1 cellular context compared by ENCODE assay signal in the genomic region with DNA sequence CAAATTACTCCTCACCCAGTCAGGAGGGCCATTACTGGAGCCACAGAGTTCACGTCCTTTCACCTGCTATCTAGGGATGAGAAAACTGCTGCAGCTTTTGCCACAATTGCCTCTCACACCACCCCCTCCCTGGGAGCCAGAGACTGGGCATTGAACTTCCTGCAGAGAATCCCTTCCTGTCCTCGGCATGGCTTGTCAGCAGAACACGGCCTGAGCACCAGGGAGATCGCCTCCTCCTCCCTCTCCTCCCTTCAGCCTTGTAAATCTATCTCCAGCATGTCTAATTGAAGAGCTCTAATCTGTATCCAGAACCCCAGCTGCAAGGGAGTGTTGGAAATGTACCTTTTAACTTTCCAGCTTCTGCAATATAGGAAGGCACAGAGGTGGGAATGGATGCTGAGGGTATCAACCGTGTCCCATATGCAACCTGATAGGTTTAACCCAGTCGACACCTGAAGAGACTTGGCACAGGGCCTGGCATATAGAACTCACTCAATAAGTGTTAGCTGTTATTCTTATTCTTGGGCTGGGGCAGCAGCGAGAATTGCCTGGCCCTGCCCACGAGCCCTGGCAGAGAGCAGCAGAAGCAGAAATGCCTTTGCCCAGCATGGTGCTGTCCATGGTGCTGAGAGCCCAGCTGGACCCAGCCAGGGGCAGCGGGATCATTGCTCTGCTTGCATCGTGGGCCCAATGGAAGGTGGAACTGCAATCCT.
TF ChIP-seq lines count a peak whose summit lies in the region.

No MANE protein-coding gene starts in this region.

TF ChIP-seq in HepG2, 621 proteins besides CTCF, POLR2A, EP300 and RAD21 (continued from another document and continues in another):
- TF ChIP-seq, protein P1, sequence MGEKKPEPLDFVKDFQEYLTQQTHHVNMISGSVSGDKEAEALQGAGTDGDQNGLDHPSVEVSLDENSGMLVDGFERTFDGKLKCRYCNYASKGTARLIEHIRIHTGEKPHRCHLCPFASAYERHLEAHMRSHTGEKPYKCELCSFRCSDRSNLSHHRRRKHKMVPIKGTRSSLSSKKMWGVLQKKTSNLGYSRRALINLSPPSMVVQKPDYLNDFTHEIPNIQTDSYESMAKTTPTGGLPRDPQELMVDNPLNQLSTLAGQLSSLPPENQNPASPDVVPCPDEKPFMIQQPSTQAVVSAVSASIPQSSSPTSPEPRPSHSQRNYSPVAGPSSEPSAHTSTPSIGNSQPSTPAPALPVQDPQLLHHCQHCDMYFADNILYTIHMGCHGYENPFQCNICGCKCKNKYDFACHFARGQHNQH (CRISPR knock-in tag; IDR thresholded peaks at IDR 0.05), result peak; percentile 83; the same call in 1 of the 2 replicates
- TF ChIP-seq RBAK (CRISPR knock-in tag; IDR thresholded peaks at IDR 0.05), result no peak
- TF ChIP-seq, protein P2, sequence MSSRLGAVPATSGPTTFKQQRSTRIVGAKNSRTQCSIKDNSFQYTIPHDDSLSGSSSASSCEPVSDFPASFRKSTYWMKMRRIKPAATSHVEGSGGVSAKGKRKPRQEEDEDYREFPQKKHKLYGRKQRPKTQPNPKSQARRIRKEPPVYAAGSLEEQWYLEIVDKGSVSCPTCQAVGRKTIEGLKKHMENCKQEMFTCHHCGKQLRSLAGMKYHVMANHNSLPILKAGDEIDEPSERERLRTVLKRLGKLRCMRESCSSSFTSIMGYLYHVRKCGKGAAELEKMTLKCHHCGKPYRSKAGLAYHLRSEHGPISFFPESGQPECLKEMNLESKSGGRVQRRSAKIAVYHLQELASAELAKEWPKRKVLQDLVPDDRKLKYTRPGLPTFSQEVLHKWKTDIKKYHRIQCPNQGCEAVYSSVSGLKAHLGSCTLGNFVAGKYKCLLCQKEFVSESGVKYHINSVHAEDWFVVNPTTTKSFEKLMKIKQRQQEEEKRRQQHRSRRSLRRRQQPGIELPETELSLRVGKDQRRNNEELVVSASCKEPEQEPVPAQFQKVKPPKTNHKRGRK (CRISPR knock-in tag; IDR thresholded peaks at IDR 0.05), result no peak
- TF ChIP-seq, protein P3, sequence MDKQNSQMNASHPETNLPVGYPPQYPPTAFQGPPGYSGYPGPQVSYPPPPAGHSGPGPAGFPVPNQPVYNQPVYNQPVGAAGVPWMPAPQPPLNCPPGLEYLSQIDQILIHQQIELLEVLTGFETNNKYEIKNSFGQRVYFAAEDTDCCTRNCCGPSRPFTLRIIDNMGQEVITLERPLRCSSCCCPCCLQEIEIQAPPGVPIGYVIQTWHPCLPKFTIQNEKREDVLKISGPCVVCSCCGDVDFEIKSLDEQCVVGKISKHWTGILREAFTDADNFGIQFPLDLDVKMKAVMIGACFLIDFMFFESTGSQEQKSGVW (CRISPR knock-in tag; IDR thresholded peaks at IDR 0.05; ENCODE audit: borderline replicate concordance), result peak; percentile 81; the same call in 1 of the 2 replicates
- peak; percentile 66; the same call in 1 of the 2 replicates for TF ChIP-seq KMT2B (CRISPR knock-in tag; IDR thresholded peaks at IDR 0.05)
- TF ChIP-seq NR2C2 (CRISPR knock-in tag; IDR thresholded peaks at IDR 0.05; ENCODE audit: borderline replicate concordance), result no peak
- peak; percentile 84; the same call in 1 of the 2 replicates for TF ChIP-seq ZNF879 (CRISPR knock-in tag; IDR thresholded peaks at IDR 0.05)
- TF ChIP-seq GATAD1 (CRISPR knock-in tag; IDR thresholded peaks at IDR 0.05), result peak; percentile 75
- no peak for TF ChIP-seq SUZ12 (IDR thresholded peaks at IDR 0.05; ENCODE audit: low read depth, low read length)
- no peak for TF ChIP-seq ZSCAN25 (CRISPR knock-in tag; IDR thresholded peaks at IDR 0.05)
- no peak for TF ChIP-seq CC2D1A (CRISPR knock-in tag; IDR thresholded peaks at IDR 0.05)
- TF ChIP-seq ZBTB7A (CRISPR knock-in tag; IDR thresholded peaks at IDR 0.05), result no peak
- no peak for TF ChIP-seq SIN3B (IDR thresholded peaks at IDR 0.05; ENCODE audit: low read length)
- TF ChIP-seq ZNF746 (CRISPR knock-in tag; IDR thresholded peaks at IDR 0.05), result peak; percentile 69; the same call in 1 of the 2 replicates
- TF ChIP-seq, protein P4, sequence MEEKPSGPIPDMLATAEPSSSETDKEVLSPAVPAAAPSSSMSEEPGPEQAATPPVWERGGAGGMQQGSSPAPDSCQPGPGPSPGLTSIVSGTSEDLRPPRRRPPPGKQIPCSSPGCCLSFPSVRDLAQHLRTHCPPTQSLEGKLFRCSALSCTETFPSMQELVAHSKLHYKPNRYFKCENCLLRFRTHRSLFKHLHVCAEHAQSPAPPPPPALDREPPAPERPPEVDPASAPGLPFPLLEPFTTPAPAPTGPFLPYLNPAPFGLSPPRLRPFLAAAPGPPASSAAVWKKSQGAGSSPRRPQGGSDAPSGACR (CRISPR knock-in tag; IDR thresholded peaks at IDR 0.05), result peak; percentile 48; the same call in 1 of the 2 replicates
- TF ChIP-seq, protein P5, sequence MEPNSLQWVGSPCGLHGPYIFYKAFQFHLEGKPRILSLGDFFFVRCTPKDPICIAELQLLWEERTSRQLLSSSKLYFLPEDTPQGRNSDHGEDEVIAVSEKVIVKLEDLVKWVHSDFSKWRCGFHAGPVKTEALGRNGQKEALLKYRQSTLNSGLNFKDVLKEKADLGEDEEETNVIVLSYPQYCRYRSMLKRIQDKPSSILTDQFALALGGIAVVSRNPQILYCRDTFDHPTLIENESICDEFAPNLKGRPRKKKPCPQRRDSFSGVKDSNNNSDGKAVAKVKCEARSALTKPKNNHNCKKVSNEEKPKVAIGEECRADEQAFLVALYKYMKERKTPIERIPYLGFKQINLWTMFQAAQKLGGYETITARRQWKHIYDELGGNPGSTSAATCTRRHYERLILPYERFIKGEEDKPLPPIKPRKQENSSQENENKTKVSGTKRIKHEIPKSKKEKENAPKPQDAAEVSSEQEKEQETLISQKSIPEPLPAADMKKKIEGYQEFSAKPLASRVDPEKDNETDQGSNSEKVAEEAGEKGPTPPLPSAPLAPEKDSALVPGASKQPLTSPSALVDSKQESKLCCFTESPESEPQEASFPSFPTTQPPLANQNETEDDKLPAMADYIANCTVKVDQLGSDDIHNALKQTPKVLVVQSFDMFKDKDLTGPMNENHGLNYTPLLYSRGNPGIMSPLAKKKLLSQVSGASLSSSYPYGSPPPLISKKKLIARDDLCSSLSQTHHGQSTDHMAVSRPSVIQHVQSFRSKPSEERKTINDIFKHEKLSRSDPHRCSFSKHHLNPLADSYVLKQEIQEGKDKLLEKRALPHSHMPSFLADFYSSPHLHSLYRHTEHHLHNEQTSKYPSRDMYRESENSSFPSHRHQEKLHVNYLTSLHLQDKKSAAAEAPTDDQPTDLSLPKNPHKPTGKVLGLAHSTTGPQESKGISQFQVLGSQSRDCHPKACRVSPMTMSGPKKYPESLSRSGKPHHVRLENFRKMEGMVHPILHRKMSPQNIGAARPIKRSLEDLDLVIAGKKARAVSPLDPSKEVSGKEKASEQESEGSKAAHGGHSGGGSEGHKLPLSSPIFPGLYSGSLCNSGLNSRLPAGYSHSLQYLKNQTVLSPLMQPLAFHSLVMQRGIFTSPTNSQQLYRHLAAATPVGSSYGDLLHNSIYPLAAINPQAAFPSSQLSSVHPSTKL (CRISPR knock-in tag; IDR thresholded peaks at IDR 0.05), result peak; percentile 67
- TF ChIP-seq KDM5A (IDR thresholded peaks at IDR 0.05; ENCODE audit: borderline replicate concordance, low read length), result no peak
- TF ChIP-seq POGZ (CRISPR knock-in tag; IDR thresholded peaks at IDR 0.05), result no peak
- no peak for TF ChIP-seq SRSF9 (IDR thresholded peaks at IDR 0.05; ENCODE audit: borderline replicate concordance, insufficient read depth, low read depth, low read length, poor library complexity, severe bottlenecking)
- TF ChIP-seq GFI1 (CRISPR knock-in tag; IDR thresholded peaks at IDR 0.05; ENCODE audit: borderline replicate concordance), result no peak
- no peak for TF ChIP-seq ZSCAN29 (CRISPR knock-in tag; conservative IDR thresholded peaks at IDR 0.05)
- peak; percentile 54 for TF ChIP-seq FOXA3 (CRISPR knock-in tag; IDR thresholded peaks at IDR 0.05)
- TF ChIP-seq SPEN (CRISPR knock-in tag; IDR thresholded peaks at IDR 0.05; ENCODE audit: low read depth), result peak; percentile 61; the same call in 1 of the 2 replicates
- TF ChIP-seq SKI (IDR thresholded peaks at IDR 0.05; ENCODE audit: partially characterized antibody), result no peak
- TF ChIP-seq KLF16 (CRISPR knock-in tag; IDR thresholded peaks at IDR 0.05), result peak in 1 of 2 experiments; percentile 97; a peak in 2 of 4 replicates
- TF ChIP-seq NONO (IDR thresholded peaks at IDR 0.05), result no peak
- TF ChIP-seq NONO (CRISPR knock-in tag; conservative IDR thresholded peaks at IDR 0.05), result no peak
- no peak for TF ChIP-seq BRD4 (CRISPR knock-in tag; IDR thresholded peaks at IDR 0.05)
- TF ChIP-seq ARID2 (CRISPR knock-in tag; IDR thresholded peaks at IDR 0.05; ENCODE audit: borderline replicate concordance), result peak; percentile 67; the same call in 1 of the 2 replicates
- peak; percentile 97 for TF ChIP-seq SATB2 (CRISPR knock-in tag; IDR thresholded peaks at IDR 0.05)
- TF ChIP-seq NBN (conservative IDR thresholded peaks at IDR 0.05), result no peak
- TF ChIP-seq, protein P6, sequence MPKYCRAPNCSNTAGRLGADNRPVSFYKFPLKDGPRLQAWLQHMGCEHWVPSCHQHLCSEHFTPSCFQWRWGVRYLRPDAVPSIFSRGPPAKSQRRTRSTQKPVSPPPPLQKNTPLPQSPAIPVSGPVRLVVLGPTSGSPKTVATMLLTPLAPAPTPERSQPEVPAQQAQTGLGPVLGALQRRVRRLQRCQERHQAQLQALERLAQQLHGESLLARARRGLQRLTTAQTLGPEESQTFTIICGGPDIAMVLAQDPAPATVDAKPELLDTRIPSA (CRISPR knock-in tag; IDR thresholded peaks at IDR 0.05; ENCODE audit: borderline replicate concordance), result 0 out of 2 replicates have a peak, but pooled peaks have one; percentile 66
- no peak for TF ChIP-seq ZNF782 (CRISPR knock-in tag; IDR thresholded peaks at IDR 0.05; ENCODE audit: borderline replicate concordance)
- TF ChIP-seq, protein P7, sequence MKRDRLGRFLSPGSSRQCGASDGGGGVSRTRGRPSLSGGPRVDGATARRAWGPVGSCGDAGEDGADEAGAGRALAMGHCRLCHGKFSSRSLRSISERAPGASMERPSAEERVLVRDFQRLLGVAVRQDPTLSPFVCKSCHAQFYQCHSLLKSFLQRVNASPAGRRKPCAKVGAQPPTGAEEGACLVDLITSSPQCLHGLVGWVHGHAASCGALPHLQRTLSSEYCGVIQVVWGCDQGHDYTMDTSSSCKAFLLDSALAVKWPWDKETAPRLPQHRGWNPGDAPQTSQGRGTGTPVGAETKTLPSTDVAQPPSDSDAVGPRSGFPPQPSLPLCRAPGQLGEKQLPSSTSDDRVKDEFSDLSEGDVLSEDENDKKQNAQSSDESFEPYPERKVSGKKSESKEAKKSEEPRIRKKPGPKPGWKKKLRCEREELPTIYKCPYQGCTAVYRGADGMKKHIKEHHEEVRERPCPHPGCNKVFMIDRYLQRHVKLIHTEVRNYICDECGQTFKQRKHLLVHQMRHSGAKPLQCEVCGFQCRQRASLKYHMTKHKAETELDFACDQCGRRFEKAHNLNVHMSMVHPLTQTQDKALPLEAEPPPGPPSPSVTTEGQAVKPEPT (CRISPR knock-in tag; IDR thresholded peaks at IDR 0.05; ENCODE audit: low read depth), result no peak
- peak; percentile 70; the same call in 1 of the 2 replicates for TF ChIP-seq FOXC1 (CRISPR knock-in tag; IDR thresholded peaks at IDR 0.05; ENCODE audit: borderline replicate concordance)
- TF ChIP-seq SYNCRIP (IDR thresholded peaks at IDR 0.05; ENCODE audit: insufficient read depth, low read depth, low read length), result no peak
- TF ChIP-seq AKAP8 (CRISPR knock-in tag; IDR thresholded peaks at IDR 0.05), result 0 out of 2 replicates have a peak, but pooled peaks have one; percentile 36
- TF ChIP-seq ZFP1 (CRISPR knock-in tag; IDR thresholded peaks at IDR 0.05), result no peak; the same call in 1 of the 2 replicates
- TF ChIP-seq ZC3H13 (CRISPR knock-in tag; IDR thresholded peaks at IDR 0.05), result no peak
- TF ChIP-seq, protein P8, sequence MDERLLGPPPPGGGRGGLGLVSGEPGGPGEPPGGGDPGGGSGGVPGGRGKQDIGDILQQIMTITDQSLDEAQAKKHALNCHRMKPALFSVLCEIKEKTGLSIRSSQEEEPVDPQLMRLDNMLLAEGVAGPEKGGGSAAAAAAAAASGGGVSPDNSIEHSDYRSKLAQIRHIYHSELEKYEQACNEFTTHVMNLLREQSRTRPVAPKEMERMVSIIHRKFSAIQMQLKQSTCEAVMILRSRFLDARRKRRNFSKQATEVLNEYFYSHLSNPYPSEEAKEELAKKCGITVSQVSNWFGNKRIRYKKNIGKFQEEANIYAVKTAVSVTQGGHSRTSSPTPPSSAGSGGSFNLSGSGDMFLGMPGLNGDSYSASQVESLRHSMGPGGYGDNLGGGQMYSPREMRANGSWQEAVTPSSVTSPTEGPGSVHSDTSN (CRISPR knock-in tag; IDR thresholded peaks at IDR 0.05), result no peak
- no peak for TF ChIP-seq MAFG (CRISPR knock-in tag; IDR thresholded peaks at IDR 0.05)
- TF ChIP-seq ZNF558 (CRISPR knock-in tag; IDR thresholded peaks at IDR 0.05; ENCODE audit: borderline replicate concordance), result peak; percentile 86; the same call in 1 of the 2 replicates
- TF ChIP-seq, protein P9, sequence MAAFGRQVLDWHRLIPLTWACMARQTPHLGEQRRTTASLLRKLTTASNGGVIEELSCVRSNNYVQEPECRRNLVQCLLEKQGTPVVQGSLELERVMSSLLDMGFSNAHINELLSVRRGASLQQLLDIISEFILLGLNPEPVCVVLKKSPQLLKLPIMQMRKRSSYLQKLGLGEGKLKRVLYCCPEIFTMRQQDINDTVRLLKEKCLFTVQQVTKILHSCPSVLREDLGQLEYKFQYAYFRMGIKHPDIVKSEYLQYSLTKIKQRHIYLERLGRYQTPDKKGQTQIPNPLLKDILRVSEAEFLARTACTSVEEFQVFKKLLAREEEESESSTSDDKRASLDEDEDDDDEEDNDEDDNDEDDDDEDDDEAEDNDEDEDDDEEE (CRISPR knock-in tag; IDR thresholded peaks at IDR 0.05), result 0 out of 2 replicates have a peak, but pooled peaks have one; percentile 62
- TF ChIP-seq, protein P10, sequence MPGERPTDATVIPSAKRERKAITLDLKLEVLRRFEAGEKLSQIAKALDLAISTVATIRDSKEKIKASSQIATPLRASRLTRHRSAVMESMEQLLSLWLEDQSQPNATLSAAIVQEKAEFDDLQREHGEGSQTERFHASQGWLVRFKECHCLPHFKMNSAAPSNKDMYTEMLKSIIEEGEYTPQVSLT (CRISPR knock-in tag; IDR thresholded peaks at IDR 0.05; ENCODE audit: borderline replicate concordance, low read depth), result no peak
- TF ChIP-seq ZNF274 (CRISPR knock-in tag; IDR thresholded peaks at IDR 0.05), result peak; percentile 89; the same call in 1 of the 2 replicates
- TF ChIP-seq ZNF547 (CRISPR knock-in tag; IDR thresholded peaks at IDR 0.05), result no peak
- no peak for TF ChIP-seq ZNF34 (CRISPR knock-in tag; IDR thresholded peaks at IDR 0.05; ENCODE audit: borderline replicate concordance)
- TF ChIP-seq, protein P11, sequence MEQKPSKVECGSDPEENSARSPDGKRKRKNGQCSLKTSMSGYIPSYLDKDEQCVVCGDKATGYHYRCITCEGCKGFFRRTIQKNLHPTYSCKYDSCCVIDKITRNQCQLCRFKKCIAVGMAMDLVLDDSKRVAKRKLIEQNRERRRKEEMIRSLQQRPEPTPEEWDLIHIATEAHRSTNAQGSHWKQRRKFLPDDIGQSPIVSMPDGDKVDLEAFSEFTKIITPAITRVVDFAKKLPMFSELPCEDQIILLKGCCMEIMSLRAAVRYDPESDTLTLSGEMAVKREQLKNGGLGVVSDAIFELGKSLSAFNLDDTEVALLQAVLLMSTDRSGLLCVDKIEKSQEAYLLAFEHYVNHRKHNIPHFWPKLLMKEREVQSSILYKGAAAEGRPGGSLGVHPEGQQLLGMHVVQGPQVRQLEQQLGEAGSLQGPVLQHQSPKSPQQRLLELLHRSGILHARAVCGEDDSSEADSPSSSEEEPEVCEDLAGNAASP (CRISPR knock-in tag; IDR thresholded peaks at IDR 0.05; ENCODE audit: borderline replicate concordance), result peak; percentile 82
- peak; percentile 91 for TF ChIP-seq IKZF4 (CRISPR knock-in tag; IDR thresholded peaks at IDR 0.05; ENCODE audit: borderline replicate concordance, low read depth, not compliant biosample characterization)
- no peak for TF ChIP-seq NR3C1 (CRISPR knock-in tag; IDR thresholded peaks at IDR 0.05)
- TF ChIP-seq ZNF768 (CRISPR knock-in tag; IDR thresholded peaks at IDR 0.05), result peak; percentile 79
